21 cellular contexts compared by ENCODE assay signal in genomic region chr6:75409928-75410327, GRCh38.
DNase-seq lines count a peak whose midpoint lies in the region; ATAC-seq and TF ChIP-seq lines count a peak whose summit lies in the region.
"Had no signal": no experiment of that assay in that cellular context is flagged by ENCODE, and none has a peak within 500 bp of the region (broad histone marks: within the 10 kb centered on the region; RNA-seq: fewer than 3 reads in every experiment).

No MANE protein-coding gene starts in this region.

- no peak overlapping the region for H3K9ac ChIP-seq in GM23248
- no peak overlapping the region for H3K9ac ChIP-seq in neural progenitor cell
- H3K9ac ChIP-seq: BLaER1 treated with 17β-estradiol and CSF1 and Interleukin-3, amounts not matched to agents 10 nM and 100 nM had no signal

- no peak overlapping the region for H2AFZ ChIP-seq in GM23248
- no peak overlapping the region for H2AFZ ChIP-seq in neural progenitor cell (replicated peaks)

- H3K27ac ChIP-seq in GM23248 (no peak overlapping the region), foreskin keratinocyte (no peak overlapping the region), tibial nerve (no peak overlapping the region), neural progenitor cell (no peak overlapping the region)
- H3K27ac ChIP-seq: BLaER1 treated with 17β-estradiol and CSF1 and Interleukin-3, amounts not matched to agents 10 nM and 100 nM; dorsolateral prefrontal cortex; epithelial cell of prostate; right atrium auricular region; WERI-Rb-1 had no signal

- ATAC-seq in foreskin keratinocyte (peak; percentile 55), HG02763 (IDR thresholded peaks at IDR 0.05; ENCODE audit: unreplicated experiment) (no peak)
- ATAC-seq: naive thymus-derived CD4-positive, alpha-beta T cell; Panc1 had no signal

- no peaks in the 10 kb centered on the region for H3K36me3 Mint-ChIP-seq in neural progenitor cell
- H3K36me3 Mint-ChIP-seq: naive thymus-derived CD4-positive, alpha-beta T cell had no signal

- no peaks in the 10 kb centered on the region for H4K20me1 ChIP-seq in GM23248 (ENCODE audit: insufficient read depth)
- no peaks in the 10 kb centered on the region for H4K20me1 ChIP-seq in neural progenitor cell (ENCODE audit: low read depth)
- H4K20me1 ChIP-seq: BLaER1 treated with 17β-estradiol and CSF1 and Interleukin-3, amounts not matched to agents 10 nM and 100 nM had no signal

- H3K36me3 ChIP-seq in GM23248 (ENCODE audit: low read depth), result no peaks in the 10 kb centered on the region
- no peaks in the 10 kb centered on the region for H3K36me3 ChIP-seq in tibial nerve
- no peaks in the 10 kb centered on the region for H3K36me3 ChIP-seq in neural progenitor cell
- H3K36me3 ChIP-seq: BLaER1 treated with 17β-estradiol and CSF1 and Interleukin-3, amounts not matched to agents 10 nM and 100 nM; WERI-Rb-1 had no signal

- H3K4me3 ChIP-seq in GM23248, result no peak overlapping the region
- H3K4me3 ChIP-seq in tibial nerve, result no peak overlapping the region
- no peak overlapping the region for H3K4me3 ChIP-seq in neural progenitor cell
- H3K4me3 ChIP-seq: BLaER1 treated with 17β-estradiol and CSF1 and Interleukin-3, amounts not matched to agents 10 nM and 100 nM; dorsolateral prefrontal cortex; right atrium auricular region had no signal

- TF ChIP-seq CTCF in foreskin keratinocyte (conservative IDR thresholded peaks at IDR 0.05) (no peak), tibial nerve (IDR thresholded peaks at IDR 0.05) (no peak), neural progenitor cell (IDR thresholded peaks at IDR 0.05) (no peak)

- peaks cover 16% of the 10 kb centered on the region for H3F3A ChIP-seq in GM23248 (ENCODE audit: insufficient read depth)
- H3F3A ChIP-seq in neural progenitor cell (ENCODE audit: low read depth), result no peaks in the 10 kb centered on the region

- no peak for TF ChIP-seq EP300 in tibial nerve (IDR thresholded peaks at IDR 0.05)

- H3K9me3 Mint-ChIP-seq in neural progenitor cell, result peaks cover 9% of the 10 kb centered on the region

- no peaks in the 10 kb centered on the region for H3K9me2 ChIP-seq in GM23248 (ENCODE audit: insufficient read depth)

- in situ Hi-C loops in ACHN (cut with HindIII; ENCODE audit: low pct_ligation_motif_present, low pct_unique_long_range_greater_than_20kb, low sequenced_read_pairs), result no loop called here
- in situ Hi-C loops in GM23248 (cut with MboI), result no loop called here

- no peak overlapping the region for H3K4me2 ChIP-seq in GM23248 (ENCODE audit: unreplicated experiment)
- no peak overlapping the region for H3K4me2 ChIP-seq in neural progenitor cell

- peaks cover 2% of the 10 kb centered on the region for H3K27me3 Mint-ChIP-seq in neural progenitor cell (ENCODE audit: insufficient read depth, low read depth)

- TF ChIP-seq POLR2A in tibial nerve (IDR thresholded peaks at IDR 0.05), result no peak

- H3K79me2 ChIP-seq in GM23248 (ENCODE audit: insufficient read depth) (no peaks in the 10 kb centered on the region), neural progenitor cell (ENCODE audit: low read depth) (no peaks in the 10 kb centered on the region)

- no peaks in the 10 kb centered on the region for H3K4me1 Mint-ChIP-seq in neural progenitor cell

- H3K27ac Mint-ChIP-seq in neural progenitor cell, result no peak overlapping the region
- H3K27ac Mint-ChIP-seq: naive thymus-derived CD4-positive, alpha-beta T cell had no signal

- peaks cover 28% of the 10 kb centered on the region for H3K4me1 ChIP-seq in GM23248 (ENCODE audit: insufficient read depth)
- no peaks in the 10 kb centered on the region for H3K4me1 ChIP-seq in foreskin keratinocyte
- peaks cover 0 to 15% (median 0%) of the 10 kb centered on the region in 4 donors for H3K4me1 ChIP-seq in tibial nerve
- H3K4me1 ChIP-seq in neural progenitor cell, result no peaks in the 10 kb centered on the region

- peak; percentile 89 for DNase-seq in ACHN
- DNase-seq in GM23248, result peak; percentile 50
- DNase-seq in RKO (ENCODE audit: low spot score), result peak; percentile 28
- no peak for DNase-seq in foreskin keratinocyte
- DNase-seq in tibial nerve (ENCODE audit: low spot score in 2 of 2), result no peak
- DNase-seq in NCI-H748 (lab: John Stamatoyannopoulos, UW; ENCODE audit: unreplicated experiment), result no peak
- no peak for DNase-seq in neural progenitor cell (ENCODE audit: low spot score)
- DNase-seq: activated CD4-positive, alpha-beta T cell treated with anti-CD3 and anti-CD28 coated beads, Interleukin-2, amount 50 U/mL, for 4 hours; activated gamma-delta T cell treated with Interleukin-2 at 50 U/mL for 16 hours; amniotic stem cell; dorsolateral prefrontal cortex; naive thymus-derived CD4-positive, alpha-beta T cell; NCI-H1436 treated with DMSO at 0.1 percent for 48 hours; NCI-H2171; NCI-H82; WERI-Rb-1 had no signal

- H3K27me3 ChIP-seq in GM23248 (replicated peaks; ENCODE audit: insufficient read depth) (no peaks in the 10 kb centered on the region), foreskin keratinocyte (no peaks in the 10 kb centered on the region), tibial nerve (no peaks in the 10 kb centered on the region), neural progenitor cell (no peaks in the 10 kb centered on the region)
- H3K27me3 ChIP-seq: BLaER1 treated with 17β-estradiol and CSF1 and Interleukin-3, amounts not matched to agents 10 nM and 100 nM; dorsolateral prefrontal cortex; right atrium auricular region had no signal

- H3K9me3 ChIP-seq in GM23248 (ENCODE audit: low read depth), result no peaks in the 10 kb centered on the region
- no peaks in the 10 kb centered on the region for H3K9me3 ChIP-seq in tibial nerve
- H3K9me3 ChIP-seq in neural progenitor cell (ENCODE audit: low read depth), result no peaks in the 10 kb centered on the region
- H3K9me3 ChIP-seq: right atrium auricular region had no signal

- H3K4me3 Mint-ChIP-seq in neural progenitor cell, result no peak overlapping the region
- H3K4me3 Mint-ChIP-seq: naive thymus-derived CD4-positive, alpha-beta T cell had no signal

Comparison
In these comparisons a context has a peak if more than half of its experiments do, and no peak if none do; other contexts are left out.
1. DNase-seq: peak in ACHN (single experiment), GM23248 (single experiment) and RKO (single experiment); none in foreskin keratinocyte (0 of 2), tibial nerve (0 of 2), NCI-H748 (single experiment) and neural progenitor cell (single experiment).